Comparison of ENCODE assay signal across 8 cellular contexts in genomic region chr6:140485740-140486467, GRCh38.
DNase-seq lines count a peak whose midpoint lies in the region; ATAC-seq and TF ChIP-seq lines count a peak whose summit lies in the region.

No MANE protein-coding gene starts in this region.

- no peaks in the 10 kb centered on the region for H3K27me3 ChIP-seq in SK-N-SH (ENCODE audit: insufficient read depth)

- no peaks in the 10 kb centered on the region for H3K36me3 ChIP-seq in SK-N-SH (replicated peaks in 1 of 2; ENCODE audit: control insufficient read depth in 1 of 2, insufficient read depth in 2 of 2, low read length in 1 of 2)

- CTCF ChIA-PET in SK-N-SH (lab: Yijun Ruan, JAX): no interaction called here

- no peaks in the 10 kb centered on the region for H3K36me3 Mint-ChIP-seq in activated naive CD4-positive, alpha-beta T cell treated with anti-CD3 and anti-CD28 coated beads, Interleukin-2, amount 50 U/mL, for 72 hours

- no peak for TF ChIP-seq RAD21 in SK-N-SH (IDR thresholded peaks at IDR 0.05; ENCODE audit: low read length)

- no peaks in the 10 kb centered on the region for H3K79me2 ChIP-seq in SK-N-SH (ENCODE audit: insufficient read depth)

- peaks cover 0 to 10% of the 10 kb centered on the region in 2 experiments; a peak in 2 of 4 replicates for H3K4me1 ChIP-seq in SK-N-SH (ENCODE audit: control insufficient read depth in 1 of 2, insufficient read depth in 2 of 2, low read depth in 1 of 2, low read length in 1 of 2)

- POLR2A ChIA-PET in SK-N-SH (lab: Yijun Ruan, JAX): no interaction called here

- no peak for TF ChIP-seq CTCF in SK-N-SH (IDR thresholded peaks at IDR 0.05)

- H3K9me3 ChIP-seq in SK-N-SH: peaks cover 8% of the 10 kb centered on the region

- H3K4me2 ChIP-seq in SK-N-SH: peak overlapping the region; percentile 44; the same call in 1 of the 2 replicates

- DNase-seq in AG08395 (ENCODE audit: low spot score): peak; percentile 57
- peak; percentile 60 for DNase-seq in H4 (ENCODE audit: low spot score)
- no peak for DNase-seq in SK-N-SH
- peak; percentile 32 for DNase-seq in hepatic stellate cell (ENCODE audit: low spot score)
- no peak for DNase-seq in activated CD4-positive, CD25-positive, alpha-beta regulatory T cell treated with anti-CD3 and anti-CD28 coated beads, Interleukin-2, amount 50 U/mL, for 72 hours
- no peak for DNase-seq in activated naive CD4-positive, alpha-beta T cell treated with anti-CD3 and anti-CD28 coated beads, Interleukin-2, amount 50 U/mL, for 72 hours (ENCODE audit: low spot score in 2 of 2)
- no peak for DNase-seq in stimulated activated CD4-positive, alpha-beta T cell treated with anti-CD3 and anti-CD28 coated beads, Interleukin-12 subunit alpha, Interleukin-12 subunit beta, amount 100 ng/mL, for 4 hours

- peak overlapping the region; percentile 41; the same call in 1 of the 2 replicates for H3K9ac ChIP-seq in SK-N-SH

- no peak overlapping the region for H3K27ac Mint-ChIP-seq in activated naive CD4-positive, alpha-beta T cell treated with anti-CD3 and anti-CD28 coated beads, Interleukin-2, amount 50 U/mL, for 72 hours

- no peaks in the 10 kb centered on the region for H3K9me3 Mint-ChIP-seq in activated naive CD4-positive, alpha-beta T cell treated with anti-CD3 and anti-CD28 coated beads, Interleukin-2, amount 50 U/mL, for 72 hours

- WGBS in SK-N-SH (ENCODE audit: low lambda C conversion rate): 16% methylated on average over 7 of the region's 7 CpGs

- TF ChIP-seq EP300 in SK-N-SH (IDR thresholded peaks at IDR 0.05; ENCODE audit: borderline replicate concordance in 1 of 2, low read depth in 1 of 2, low read length in 1 of 2): peak in 1 of 2 experiments; percentile 22; a peak in 1 of 4 replicates

- peak overlapping the region; percentile 88 for H2AFZ ChIP-seq in SK-N-SH (ENCODE audit: low read depth)

- H3K9me2 ChIP-seq in SK-N-SH: no peaks in the 10 kb centered on the region

- H3K27ac ChIP-seq in SK-N-SH (ENCODE audit: low read depth in 2 of 2, low read length in 1 of 2): peak overlapping the region; percentile 68 to 82; a peak in 3 of 4 replicates

- no peak for ATAC-seq in activated naive CD4-positive, alpha-beta T cell treated with anti-CD3 and anti-CD28 coated beads, Interleukin-2, amount 50 U/mL, for 72 hours
- ATAC-seq in HG03159 (IDR thresholded peaks at IDR 0.05; ENCODE audit: unreplicated experiment): no peak

- H3F3A ChIP-seq in SK-N-SH (replicated peaks; ENCODE audit: insufficient read depth): peaks cover 23% of the 10 kb centered on the region

- no peaks in the 10 kb centered on the region for H4K20me1 ChIP-seq in SK-N-SH (ENCODE audit: insufficient read depth)

- H3K4me3 ChIP-seq in SK-N-SH (ENCODE audit: low read depth in 2 of 2, low read length in 1 of 2): no peak overlapping the region

TF ChIP-seq in SK-N-SH, 30 proteins besides CTCF, POLR2A, EP300 and RAD21 (continues in another document):
- TF ChIP-seq RFX5 (IDR thresholded peaks at IDR 0.05; ENCODE audit: low read length) (no peak), MEF2A (IDR thresholded peaks at IDR 0.05; ENCODE audit: borderline replicate concordance, low read depth) (no peak), FOXJ3 (CRISPR knock-in tag; IDR thresholded peaks at IDR 0.05) (no peak), USF2 (IDR thresholded peaks at IDR 0.05; ENCODE audit: borderline replicate concordance, low read depth, low read length) (no peak), GABPA (IDR thresholded peaks at IDR 0.05; ENCODE audit: low read depth) (no peak), TEAD4 (IDR thresholded peaks at IDR 0.05; ENCODE audit: borderline replicate concordance, insufficient read depth) (no peak), RCOR1 (IDR thresholded peaks at IDR 0.05; ENCODE audit: low read length) (no peak), TAF1 (IDR thresholded peaks at IDR 0.05; ENCODE audit: borderline replicate concordance, low read depth, low read length) (no peak), SIN3A (IDR thresholded peaks at IDR 0.05; ENCODE audit: borderline replicate concordance, low read depth, low read length) (no peak), SMC3 (IDR thresholded peaks at IDR 0.05; ENCODE audit: low read depth, low read length) (no peak), CHD2 (IDR thresholded peaks at IDR 0.05; ENCODE audit: low read length, partially characterized antibody) (no peak), TCF12 (IDR thresholded peaks at IDR 0.05) (peak; percentile 29; the same call in 1 of the 2 replicates), JUND (IDR thresholded peaks at IDR 0.05) (peak; percentile 60; the same call in 1 of the 2 replicates), PBX3 (IDR thresholded peaks at IDR 0.05) (no peak), YY1 (IDR thresholded peaks at IDR 0.05; ENCODE audit: low read depth) (no peak), USF1 (IDR thresholded peaks at IDR 0.05; ENCODE audit: borderline replicate concordance, low read depth) (no peak), GATA2 (CRISPR knock-in tag; IDR thresholded peaks at IDR 0.05) (no peak), NFIC (IDR thresholded peaks at IDR 0.05; ENCODE audit: borderline replicate concordance) (peak; percentile 31; the same call in 1 of the 2 replicates), EZH2phosphoT487 (IDR thresholded peaks at IDR 0.05; ENCODE audit: borderline replicate concordance, low read depth) (no peak), FOXM1 (IDR thresholded peaks at IDR 0.05; ENCODE audit: low read depth) (no peak), MXI1 (IDR thresholded peaks at IDR 0.05; ENCODE audit: low read depth, low read length) (no peak), ELF1 (IDR thresholded peaks at IDR 0.05) (no peak), REST (IDR thresholded peaks at IDR 0.05; ENCODE audit: low read depth, low read length) (no peak), MAX (IDR thresholded peaks at IDR 0.05; ENCODE audit: low read depth) (no peak)

Comparison
In these comparisons a context has a peak if more than half of its experiments do, and no peak if none do; other contexts are left out.
1. DNase-seq: peak in AG08395 (single experiment), H4 (single experiment) and hepatic stellate cell (single experiment); none in SK-N-SH (single experiment), activated CD4-positive, CD25-positive, alpha-beta regulatory T cell treated with anti-CD3 and anti-CD28 coated beads, Interleukin-2, amount 50 U/mL, for 72 hours (single experiment), activated naive CD4-positive, alpha-beta T cell treated with anti-CD3 and anti-CD28 coated beads, Interleukin-2, amount 50 U/mL, for 72 hours (0 of 2) and stimulated activated CD4-positive, alpha-beta T cell treated with anti-CD3 and anti-CD28 coated beads, Interleukin-12 subunit alpha, Interleukin-12 subunit beta, amount 100 ng/mL, for 4 hours (single experiment).